In the genomic region with DNA sequence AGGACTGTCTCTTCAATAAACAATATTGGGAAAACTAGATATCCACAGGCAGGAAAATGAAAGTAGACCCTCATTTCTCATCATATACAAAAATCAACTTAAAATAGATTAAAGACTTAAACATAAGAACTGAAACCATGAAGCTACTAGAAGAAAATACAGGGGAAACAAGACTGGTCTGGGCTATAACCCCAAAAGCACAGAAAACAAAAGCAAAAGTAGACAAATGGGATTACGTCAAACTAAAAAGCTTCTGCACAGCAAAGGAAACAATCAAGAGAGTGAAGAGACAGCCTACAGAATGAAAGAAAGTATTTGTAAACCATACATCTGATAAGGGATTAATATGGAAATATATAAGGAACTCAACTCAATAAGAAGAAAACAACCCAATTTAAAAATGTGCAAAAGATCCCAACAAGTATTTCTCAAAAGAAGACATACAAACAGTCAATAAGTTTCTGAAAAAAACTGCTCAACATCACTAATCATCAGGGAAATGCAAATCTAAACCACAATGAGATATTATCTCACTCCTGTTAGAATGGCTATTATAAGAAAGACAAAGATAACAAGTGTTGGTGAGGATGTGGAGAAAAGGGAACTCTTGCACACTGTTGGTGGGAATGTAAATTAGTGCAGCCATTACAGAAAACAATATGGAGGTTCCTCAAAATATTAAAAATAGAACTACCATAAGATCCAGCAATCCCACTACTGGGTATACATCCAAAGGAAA, we compare ENCODE assay signal across 15 cellular contexts.
DNase-seq lines count a peak whose midpoint lies in the region; ATAC-seq, FAIRE-seq and TF ChIP-seq lines count a peak whose summit lies in the region.
"Had no signal": no experiment of that assay in that cellular context is flagged by ENCODE, and none has a peak within 500 bp of the region (broad histone marks: within the 10 kb centered on the region; RNA-seq: fewer than 3 reads in every experiment).

No MANE protein-coding gene starts in this region.

- no peak for DNase-seq in activated naive CD4-positive, alpha-beta T cell treated with anti-CD3 and anti-CD28 coated beads, Interleukin-2, amount 50 U/mL, for 16 hours
- no peak for DNase-seq in natural killer cell treated with Interleukin-12 subunit alpha and Interleukin-12 subunit beta and Interleukin-15 and Interleukin-18, amount 100 ng/mL, for 72 hours (ENCODE audit: low spot score)
- no peak for DNase-seq in HepG2 (ENCODE audit: low spot score)
- DNase-seq in stimulated activated CD8-positive, alpha-beta memory T cell treated with anti-CD3 and anti-CD28 coated beads, Interleukin-4, amount 100 ng/mL, for 48 hours = no peak
- DNase-seq in GM19240 (ENCODE audit: insufficient read length, low spot score) = no peak
- DNase-seq: activated CD4-positive, CD25-positive, alpha-beta regulatory T cell; amniotic stem cell; COR-L47; head of caudate nucleus; kidney; MG63; stomach had no signal

- 92% methylated on average over 1 of the region's 1 CpG for WGBS in HepG2 (ENCODE audit: low lambda C conversion rate)

- H3K4me2 ChIP-seq in HepG2 (ENCODE audit: low read depth, low read length) = no peak overlapping the region

- intact Hi-C loops in HepG2 (cut with micrococcal nuclease; ENCODE audit: unreplicated experiment) = no loop called here

- in situ Hi-C loops in HepG2 (cut with HindIII; ENCODE audit: extremely low pct_ligation_motif_present, low pct_unique_long_range_greater_than_20kb) = no loop called here

- peak; percentile 86 for ATAC-seq in HG02588 (IDR thresholded peaks at IDR 0.05; ENCODE audit: unreplicated experiment)
- peak; percentile 81 for ATAC-seq in HG03460 (IDR thresholded peaks at IDR 0.05; ENCODE audit: unreplicated experiment)
- peak in 1 of 2 donors; percentile 67 for ATAC-seq in natural killer cell treated with Interleukin-12 subunit alpha and Interleukin-12 subunit beta and Interleukin-15 and Interleukin-18, amount 100 ng/mL, for 72 hours
- ATAC-seq in HepG2 = no peak

- H3K4me1 ChIP-seq in HepG2 (ENCODE audit: insufficient read depth, low read length) = no peaks in the 10 kb centered on the region
- H3K4me1 ChIP-seq: stomach had no signal

- no peaks in the 10 kb centered on the region for H3K27me3 Mint-ChIP-seq in activated naive CD4-positive, alpha-beta T cell treated with anti-CD3 and anti-CD28 coated beads, Interleukin-2, amount 50 U/mL, for 24 hours
- H3K27me3 Mint-ChIP-seq in natural killer cell treated with Interleukin-12 subunit alpha and Interleukin-12 subunit beta and Interleukin-15 and Interleukin-18, amount 100 ng/mL, for 72 hours = no peaks in the 10 kb centered on the region

- no peaks in the 10 kb centered on the region for H3K79me2 ChIP-seq in HepG2 (ENCODE audit: insufficient read depth, low read length)

- TF ChIP-seq POLR2A in HepG2 (IDR thresholded peaks at IDR 0.05; ENCODE audit: insufficient read depth in 1 of 2, low read depth in 2 of 2, low read length in 2 of 2) = no peak

- H3K27me3 ChIP-seq in HepG2 (ENCODE audit: control insufficient read depth in 1 of 2, insufficient read depth in 2 of 2, low read length in 2 of 2) = no peaks in the 10 kb centered on the region
- H3K27me3 ChIP-seq: MG63, stomach had no signal

- TF ChIP-seq CTCF in HepG2 (CRISPR knock-in tag; IDR thresholded peaks at IDR 0.05) = no peak

- no peaks in the 10 kb centered on the region for H3K36me3 Mint-ChIP-seq in activated naive CD4-positive, alpha-beta T cell treated with anti-CD3 and anti-CD28 coated beads, Interleukin-2, amount 50 U/mL, for 24 hours
- H3K36me3 Mint-ChIP-seq in natural killer cell treated with Interleukin-12 subunit alpha and Interleukin-12 subunit beta and Interleukin-15 and Interleukin-18, amount 100 ng/mL, for 72 hours = no peaks in the 10 kb centered on the region

- H3K4me3 Mint-ChIP-seq in activated naive CD4-positive, alpha-beta T cell treated with anti-CD3 and anti-CD28 coated beads, Interleukin-2, amount 50 U/mL, for 24 hours = no peak overlapping the region
- H3K4me3 Mint-ChIP-seq in natural killer cell treated with Interleukin-12 subunit alpha and Interleukin-12 subunit beta and Interleukin-15 and Interleukin-18, amount 100 ng/mL, for 72 hours = peak overlapping the region; percentile 36

- no peaks in the 10 kb centered on the region for H3K36me3 ChIP-seq in HepG2 (replicated peaks in 1 of 2; ENCODE audit: control insufficient read depth in 1 of 2, insufficient read depth in 2 of 2, low read length in 2 of 2)
- H3K36me3 ChIP-seq: MG63, stomach had no signal

- H2AFZ ChIP-seq in HepG2 (ENCODE audit: low read length) = no peak overlapping the region

- POLR2A ChIA-PET in HepG2 (lab: Yijun Ruan, JAX) = no interaction called here

- H3K27ac Mint-ChIP-seq in activated naive CD4-positive, alpha-beta T cell treated with anti-CD3 and anti-CD28 coated beads, Interleukin-2, amount 50 U/mL, for 24 hours = peak overlapping the region; percentile 14
- peak overlapping the region; percentile 29 to 57 for H3K27ac Mint-ChIP-seq in natural killer cell treated with Interleukin-12 subunit alpha and Interleukin-12 subunit beta and Interleukin-15 and Interleukin-18, amount 100 ng/mL, for 72 hours

- TF ChIP-seq RAD21 in HepG2 (CRISPR knock-in tag; IDR thresholded peaks at IDR 0.05) = no peak

- H4K20me1 ChIP-seq in HepG2 (ENCODE audit: insufficient read depth, low read length) = no peaks in the 10 kb centered on the region

- H3K9ac ChIP-seq in HepG2 (ENCODE audit: insufficient read depth, low read depth, low read length) = no peak overlapping the region

- peaks cover 4% of the 10 kb centered on the region for H3K9me3 Mint-ChIP-seq in activated naive CD4-positive, alpha-beta T cell treated with anti-CD3 and anti-CD28 coated beads, Interleukin-2, amount 50 U/mL, for 24 hours
- no peaks in the 10 kb centered on the region for H3K9me3 Mint-ChIP-seq in natural killer cell treated with Interleukin-12 subunit alpha and Interleukin-12 subunit beta and Interleukin-15 and Interleukin-18, amount 100 ng/mL, for 72 hours

- TF ChIP-seq EP300 in HepG2 (IDR thresholded peaks at IDR 0.05; ENCODE audit: low read depth in 2 of 2, low read length in 2 of 2) (no peak), HepG2 (CRISPR knock-in tag; IDR thresholded peaks at IDR 0.05; ENCODE audit: borderline replicate concordance) (no peak)

- BruUV-seq in HepG2 (replicated peaks; lab: Mats Ljungman, UMichigan) = no TSS peak

- no peak overlapping the region for H3K27ac ChIP-seq in HepG2 (ENCODE audit: extremely low read length, insufficient read depth, low read length)
- H3K27ac ChIP-seq: stomach had no signal

- FAIRE-seq in HepG2 (lab: Jason Lieb, UNC) = no peak
- FAIRE-seq: kidney had no signal

- H3K9me3 ChIP-seq in HepG2 (ENCODE audit: low read length) = no peaks in the 10 kb centered on the region
- H3K9me3 ChIP-seq: MG63, stomach had no signal

- H3K4me1 Mint-ChIP-seq in activated naive CD4-positive, alpha-beta T cell treated with anti-CD3 and anti-CD28 coated beads, Interleukin-2, amount 50 U/mL, for 24 hours = peaks cover 7% of the 10 kb centered on the region
- peaks cover 8 to 11% of the 10 kb centered on the region in 2 donors for H3K4me1 Mint-ChIP-seq in natural killer cell treated with Interleukin-12 subunit alpha and Interleukin-12 subunit beta and Interleukin-15 and Interleukin-18, amount 100 ng/mL, for 72 hours (ENCODE audit: low read depth in 2 of 2)

- CTCF ChIA-PET in HepG2 (lab: Yijun Ruan, JAX; ENCODE audit: low intra/inter-chr PET ratio, low total read pairs) = no interaction called here

- no peak overlapping the region for H3K4me3 ChIP-seq in HepG2 (replicated peaks in 1 of 3; ENCODE audit: insufficient read depth in 1 of 3, low read depth in 2 of 3, low read length in 3 of 3)
- H3K4me3 ChIP-seq: MG63, stomach had no signal

TF ChIP-seq in HepG2, 621 proteins besides CTCF, POLR2A, EP300 and RAD21:
- no peak for TF ChIP-seq KLF15 (CRISPR knock-in tag; IDR thresholded peaks at IDR 0.05; ENCODE audit: borderline replicate concordance)
- TF ChIP-seq FLYWCH1 (CRISPR knock-in tag; IDR thresholded peaks at IDR 0.05) = no peak
- TF ChIP-seq HOXA3 (CRISPR knock-in tag; IDR thresholded peaks at IDR 0.05) = no peak
- TF ChIP-seq ZNF550 (CRISPR knock-in tag; IDR thresholded peaks at IDR 0.05; ENCODE audit: borderline replicate concordance) = no peak
- no peak for TF ChIP-seq ZNF781 (CRISPR knock-in tag; IDR thresholded peaks at IDR 0.05; ENCODE audit: borderline replicate concordance, not compliant biosample characterization)
- no peak for TF ChIP-seq SAP130 (CRISPR knock-in tag; IDR thresholded peaks at IDR 0.05; ENCODE audit: low read depth)
- TF ChIP-seq ZNF850 (CRISPR knock-in tag; conservative IDR thresholded peaks at IDR 0.05) = no peak
- no peak for TF ChIP-seq GATAD2A (CRISPR knock-in tag; IDR thresholded peaks at IDR 0.05)
- TF ChIP-seq, protein P1, sequence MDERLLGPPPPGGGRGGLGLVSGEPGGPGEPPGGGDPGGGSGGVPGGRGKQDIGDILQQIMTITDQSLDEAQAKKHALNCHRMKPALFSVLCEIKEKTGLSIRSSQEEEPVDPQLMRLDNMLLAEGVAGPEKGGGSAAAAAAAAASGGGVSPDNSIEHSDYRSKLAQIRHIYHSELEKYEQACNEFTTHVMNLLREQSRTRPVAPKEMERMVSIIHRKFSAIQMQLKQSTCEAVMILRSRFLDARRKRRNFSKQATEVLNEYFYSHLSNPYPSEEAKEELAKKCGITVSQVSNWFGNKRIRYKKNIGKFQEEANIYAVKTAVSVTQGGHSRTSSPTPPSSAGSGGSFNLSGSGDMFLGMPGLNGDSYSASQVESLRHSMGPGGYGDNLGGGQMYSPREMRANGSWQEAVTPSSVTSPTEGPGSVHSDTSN (CRISPR knock-in tag; IDR thresholded peaks at IDR 0.05) = no peak
- no peak for TF ChIP-seq ZNF333 (CRISPR knock-in tag; IDR thresholded peaks at IDR 0.05; ENCODE audit: borderline replicate concordance)
- no peak for TF ChIP-seq CCDC6 (CRISPR knock-in tag; IDR thresholded peaks at IDR 0.05)
- no peak for TF ChIP-seq ZBTB21 (CRISPR knock-in tag; IDR thresholded peaks at IDR 0.05)
